In genomic region chr4:985123-985830, GRCh38 we compare ENCODE assay signal across 6 cellular contexts. TPM values are rescaled to one million over a fixed set of nuclear protein-coding genes. Genes with fewer than 3 reads are reported as not detected.
DNase-seq lines count a peak whose midpoint lies in the region; ATAC-seq lines count a peak whose summit lies in the region.

No MANE protein-coding gene starts in this region.

- no peak overlapping the region for H3K9ac ChIP-seq in BLaER1

- H3K4me1 ChIP-seq in BLaER1: peaks cover 42% of the 10 kb centered on the region

- no peaks in the 10 kb centered on the region for H3K9me3 ChIP-seq in BLaER1

- peaks cover 5% of the 10 kb centered on the region for H3K36me3 Mint-ChIP-seq in T-cell
- peaks cover 19% of the 10 kb centered on the region for H3K36me3 Mint-ChIP-seq in dendritic cell treated with granulocyte-macrophage colony-stimulating factor and Interleukin-4, amounts not matched to agents 40 ng/mL and 50 ng/mL, for 4 days (ENCODE audit: low read depth)

- peak overlapping the region; percentile 93 for H3K4me2 ChIP-seq in BLaER1

- no peaks in the 10 kb centered on the region for H3K9me3 Mint-ChIP-seq in T-cell
- H3K9me3 Mint-ChIP-seq in dendritic cell treated with granulocyte-macrophage colony-stimulating factor and Interleukin-4, amounts not matched to agents 40 ng/mL and 50 ng/mL, for 4 days: no peaks in the 10 kb centered on the region

- H3K4me3 Mint-ChIP-seq in T-cell: peak overlapping the region; percentile 68 to 86 (median 84)
- peak overlapping the region; percentile 49 for H3K4me3 Mint-ChIP-seq in dendritic cell treated with granulocyte-macrophage colony-stimulating factor and Interleukin-4, amounts not matched to agents 40 ng/mL and 50 ng/mL, for 4 days

- peak overlapping the region; percentile 72 to 85 for H3K27ac Mint-ChIP-seq in T-cell
- H3K27ac Mint-ChIP-seq in dendritic cell treated with granulocyte-macrophage colony-stimulating factor and Interleukin-4, amounts not matched to agents 40 ng/mL and 50 ng/mL, for 4 days: no peak overlapping the region

- H4K20me1 ChIP-seq in BLaER1: peaks cover 31% of the 10 kb centered on the region

- no peaks in the 10 kb centered on the region for H3K27me3 ChIP-seq in BLaER1

- no peak overlapping the region for H3K27ac ChIP-seq in BLaER1

- DNase-seq in T-cell: peak in 33 of 34 experiments; percentile 36 to 76 (median 61)
- DNase-seq in sciatic nerve (ENCODE audit: low spot score): no peak
- DNase-seq in NCI-H1436 (lab: John Stamatoyannopoulos, UW): no peak
- no peak for DNase-seq in COR-L47 (lab: John Stamatoyannopoulos, UW)

- H3K4me1 Mint-ChIP-seq in T-cell: peaks cover 15 to 32% (median 28%) of the 10 kb centered on the region in 3 donors
- peaks cover 40% of the 10 kb centered on the region for H3K4me1 Mint-ChIP-seq in dendritic cell treated with granulocyte-macrophage colony-stimulating factor and Interleukin-4, amounts not matched to agents 40 ng/mL and 50 ng/mL, for 4 days (ENCODE audit: low read depth)

- peak; percentile 50 to 61 (median 54) for ATAC-seq in T-cell (replicated peaks in 1 of 4)
- ATAC-seq in sciatic nerve: peak; percentile 68

- intact Hi-C loops in dendritic cell treated with granulocyte-macrophage colony-stimulating factor and Interleukin-4, amounts not matched to agents 40 ng/mL and 50 ng/mL, for 4 days (cut with micrococcal nuclease): loop anchor here (5.0 kb wide), 1 partner anchor 53 kb away; the partner anchor contains the start of genes GAK and TMEM175
- intact Hi-C loops in sciatic nerve (cut with DNase I): no loop called here

- CTCF ChIA-PET in T-cell (lab: Charles Lee): no interaction called here

- peaks cover 13% of the 10 kb centered on the region; the same call in 1 of the 2 replicates for H3K36me3 ChIP-seq in BLaER1

- POLR2A ChIA-PET in T-cell (lab: Charles Lee): no interaction called here

- no peak overlapping the region for H3K4me3 ChIP-seq in BLaER1

- H3K27me3 Mint-ChIP-seq in T-cell: no peaks in the 10 kb centered on the region
- peaks cover 4% of the 10 kb centered on the region for H3K27me3 Mint-ChIP-seq in dendritic cell treated with granulocyte-macrophage colony-stimulating factor and Interleukin-4, amounts not matched to agents 40 ng/mL and 50 ng/mL, for 4 days

RNA-seq across cellular contexts. Expression of gene IDUA, which starts 1.6 kb away (rescaled TPM):
- total RNA-seq in T-cell (10 to 100 TPM; 60.4 to 96.5 (median 78.7) TPM), sciatic nerve (36.7 TPM)

RNA-seq across cellular contexts. Expression of gene SLC26A1, which starts 7.9 kb away (rescaled TPM):
- total RNA-seq in T-cell (1 to 10 TPM in 1 of 5 donors, under 1 TPM in 3, not detected in 1; 0.16 to 1.5 (median 0.39) TPM), sciatic nerve (0.45 TPM)

RNA-seq across cellular contexts. Expression of gene DGKQ, which starts 11.9 kb away (rescaled TPM):
- total RNA-seq in T-cell (10 to 100 TPM; 22.6 to 46.4 (median 36.9) TPM), sciatic nerve (9.6 TPM)

RNA-seq across cellular contexts. Expression of gene FGFRL1, which starts 26.1 kb away (rescaled TPM):
- total RNA-seq in T-cell: 10 to 100 TPM; 14.9 to 25.2 (median 23.7) TPM
- total RNA-seq in sciatic nerve: 16.6 TPM

RNA-seq across cellular contexts. Expression of gene TMEM175, which starts 53.0 kb away (rescaled TPM):
- total RNA-seq in T-cell (10 to 100 TPM; 44.3 to 60.9 (median 53.0) TPM), sciatic nerve (26.8 TPM)

Comparison
In these comparisons a context has a peak if more than half of its experiments do, and no peak if none do; other contexts are left out.
1. DNase-seq: peak in T-cell (33 of 34); none in sciatic nerve (single experiment), NCI-H1436 (single experiment) and COR-L47 (single experiment).